1 cellular context compared by ENCODE assay signal in genomic region chr4:184328022-184328736, GRCh38.
A peak's percentile ranks its signal among the peaks of the same experiment; 100 is the strongest.
TF ChIP-seq lines count a peak whose summit lies in the region.

No MANE protein-coding gene starts in this region.

TF ChIP-seq in GM12878, 131 proteins besides CTCF, POLR2A, EP300 and RAD21 (continued from another document and continues in another):
- TF ChIP-seq, protein P1, sequence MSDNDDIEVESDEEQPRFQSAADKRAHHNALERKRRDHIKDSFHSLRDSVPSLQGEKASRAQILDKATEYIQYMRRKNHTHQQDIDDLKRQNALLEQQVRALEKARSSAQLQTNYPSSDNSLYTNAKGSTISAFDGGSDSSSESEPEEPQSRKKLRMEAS (IDR thresholded peaks at IDR 0.05; ENCODE audit: low read depth, low read length): peak; percentile 81
- TF ChIP-seq ETV6 (conservative IDR thresholded peaks at IDR 0.05 in 1 of 2, IDR thresholded peaks at IDR 0.05 in 1 of 2; ENCODE audit: borderline replicate concordance in 1 of 2, low read depth in 1 of 2) (peak in 1 of 2 experiments; percentile 80; a peak in 1 of 4 replicates), CBFB (IDR thresholded peaks at IDR 0.05; ENCODE audit: low read depth) (0 out of 2 replicates have a peak, but pooled peaks have one; percentile 19), IRF3 (IDR thresholded peaks at IDR 0.05) (no peak), SPI1 (IDR thresholded peaks at IDR 0.05; ENCODE audit: borderline replicate concordance, insufficient read depth, low read depth, low read length) (0 out of 2 replicates have a peak, but pooled peaks have one; percentile 3), USF2 (IDR thresholded peaks at IDR 0.05; ENCODE audit: borderline replicate concordance, low read depth, low read length) (peak; percentile 27; the same call in 1 of the 2 replicates), TAF1 (IDR thresholded peaks at IDR 0.05; ENCODE audit: borderline replicate concordance, low read depth, low read length) (peak; percentile 62; the same call in 1 of the 2 replicates), PKNOX1 (IDR thresholded peaks at IDR 0.05) (peak; percentile 21; the same call in 1 of the 2 replicates), TBL1XR1 (IDR thresholded peaks at IDR 0.05; ENCODE audit: low read depth, low read length) (peak; percentile 81), CREB1 (IDR thresholded peaks at IDR 0.05; ENCODE audit: low read depth) (peak; percentile 57; the same call in 1 of the 2 replicates), MEF2A (IDR thresholded peaks at IDR 0.05; ENCODE audit: insufficient read depth, low read depth, low read length) (peak; percentile 52; the same call in 1 of the 2 replicates), ELK1 (IDR thresholded peaks at IDR 0.05; ENCODE audit: low read depth, low read length) (no peak), ZNF24 (IDR thresholded peaks at IDR 0.05) (no peak), KLF5 (IDR thresholded peaks at IDR 0.05; ENCODE audit: partially characterized antibody) (peak; percentile 17), HDGF (IDR thresholded peaks at IDR 0.05) (no peak; the same call in 1 of the 2 replicates), MTA3 (IDR thresholded peaks at IDR 0.05; ENCODE audit: borderline replicate concordance, low read length) (no peak), CBX5 (IDR thresholded peaks at IDR 0.05; ENCODE audit: low read depth) (peak; percentile 95), RELB (IDR thresholded peaks at IDR 0.05; ENCODE audit: low read depth) (peak; percentile 97), TARDBP (IDR thresholded peaks at IDR 0.05; ENCODE audit: borderline replicate concordance) (peak; percentile 9; the same call in 1 of the 2 replicates), PAX5 (IDR thresholded peaks at IDR 0.05; ENCODE audit: borderline replicate concordance, low read depth, low read length) (peak; percentile 83), EED (IDR thresholded peaks at IDR 0.05; ENCODE audit: low read depth) (peak; percentile 98), RAD51 (IDR thresholded peaks at IDR 0.05) (peak; percentile 86), SKIL (IDR thresholded peaks at IDR 0.05; ENCODE audit: low read depth, poor library complexity, severe bottlenecking) (peak; percentile 93), ASH2L (IDR thresholded peaks at IDR 0.05; ENCODE audit: borderline replicate concordance, low read depth) (no peak), ZNF592 (IDR thresholded peaks at IDR 0.05) (peak; percentile 92), PML (IDR thresholded peaks at IDR 0.05; ENCODE audit: low read length) (peak; percentile 61; the same call in 1 of the 2 replicates), HDAC2 (IDR thresholded peaks at IDR 0.05) (no peak), IRF4 (IDR thresholded peaks at IDR 0.05; ENCODE audit: low read depth, low read length) (peak; percentile 51; the same call in 1 of the 2 replicates), GABPA (IDR thresholded peaks at IDR 0.05; ENCODE audit: low read depth) (no peak), YY1 (IDR thresholded peaks at IDR 0.05; ENCODE audit: low read depth, low read length) (peak; percentile 48), MLLT1 (IDR thresholded peaks at IDR 0.05) (peak; percentile 70), RFX5 (IDR thresholded peaks at IDR 0.05; ENCODE audit: low read depth, low read length) (no peak), GATAD2B (conservative IDR thresholded peaks at IDR 0.05; ENCODE audit: low read depth) (peak; percentile 56; the same call in 1 of the 2 replicates), CREM (IDR thresholded peaks at IDR 0.05; ENCODE audit: low read depth) (peak; percentile 72)
- TF ChIP-seq, protein P2, sequence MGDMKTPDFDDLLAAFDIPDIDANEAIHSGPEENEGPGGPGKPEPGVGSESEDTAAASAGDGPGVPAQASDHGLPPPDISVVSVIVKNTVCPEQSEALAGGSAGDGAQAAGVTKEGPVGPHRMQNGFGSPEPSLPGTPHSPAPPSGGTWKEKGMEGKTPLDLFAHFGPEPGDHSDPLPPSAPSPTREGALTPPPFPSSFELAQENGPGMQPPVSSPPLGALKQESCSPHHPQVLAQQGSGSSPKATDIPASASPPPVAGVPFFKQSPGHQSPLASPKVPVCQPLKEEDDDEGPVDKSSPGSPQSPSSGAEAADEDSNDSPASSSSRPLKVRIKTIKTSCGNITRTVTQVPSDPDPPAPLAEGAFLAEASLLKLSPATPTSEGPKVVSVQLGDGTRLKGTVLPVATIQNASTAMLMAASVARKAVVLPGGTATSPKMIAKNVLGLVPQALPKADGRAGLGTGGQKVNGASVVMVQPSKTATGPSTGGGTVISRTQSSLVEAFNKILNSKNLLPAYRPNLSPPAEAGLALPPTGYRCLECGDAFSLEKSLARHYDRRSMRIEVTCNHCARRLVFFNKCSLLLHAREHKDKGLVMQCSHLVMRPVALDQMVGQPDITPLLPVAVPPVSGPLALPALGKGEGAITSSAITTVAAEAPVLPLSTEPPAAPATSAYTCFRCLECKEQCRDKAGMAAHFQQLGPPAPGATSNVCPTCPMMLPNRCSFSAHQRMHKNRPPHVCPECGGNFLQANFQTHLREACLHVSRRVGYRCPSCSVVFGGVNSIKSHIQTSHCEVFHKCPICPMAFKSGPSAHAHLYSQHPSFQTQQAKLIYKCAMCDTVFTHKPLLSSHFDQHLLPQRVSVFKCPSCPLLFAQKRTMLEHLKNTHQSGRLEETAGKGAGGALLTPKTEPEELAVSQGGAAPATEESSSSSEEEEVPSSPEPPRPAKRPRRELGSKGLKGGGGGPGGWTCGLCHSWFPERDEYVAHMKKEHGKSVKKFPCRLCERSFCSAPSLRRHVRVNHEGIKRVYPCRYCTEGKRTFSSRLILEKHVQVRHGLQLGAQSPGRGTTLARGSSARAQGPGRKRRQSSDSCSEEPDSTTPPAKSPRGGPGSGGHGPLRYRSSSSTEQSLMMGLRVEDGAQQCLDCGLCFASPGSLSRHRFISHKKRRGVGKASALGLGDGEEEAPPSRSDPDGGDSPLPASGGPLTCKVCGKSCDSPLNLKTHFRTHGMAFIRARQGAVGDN (IDR thresholded peaks at IDR 0.05): peak; percentile 99
- TF ChIP-seq, protein P3, sequence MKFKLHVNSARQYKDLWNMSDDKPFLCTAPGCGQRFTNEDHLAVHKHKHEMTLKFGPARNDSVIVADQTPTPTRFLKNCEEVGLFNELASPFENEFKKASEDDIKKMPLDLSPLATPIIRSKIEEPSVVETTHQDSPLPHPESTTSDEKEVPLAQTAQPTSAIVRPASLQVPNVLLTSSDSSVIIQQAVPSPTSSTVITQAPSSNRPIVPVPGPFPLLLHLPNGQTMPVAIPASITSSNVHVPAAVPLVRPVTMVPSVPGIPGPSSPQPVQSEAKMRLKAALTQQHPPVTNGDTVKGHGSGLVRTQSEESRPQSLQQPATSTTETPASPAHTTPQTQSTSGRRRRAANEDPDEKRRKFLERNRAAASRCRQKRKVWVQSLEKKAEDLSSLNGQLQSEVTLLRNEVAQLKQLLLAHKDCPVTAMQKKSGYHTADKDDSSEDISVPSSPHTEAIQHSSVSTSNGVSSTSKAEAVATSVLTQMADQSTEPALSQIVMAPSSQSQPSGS (IDR thresholded peaks at IDR 0.05; ENCODE audit: low read length): peak; percentile 91
